28 cellular contexts compared by ENCODE assay signal in the genomic region with DNA sequence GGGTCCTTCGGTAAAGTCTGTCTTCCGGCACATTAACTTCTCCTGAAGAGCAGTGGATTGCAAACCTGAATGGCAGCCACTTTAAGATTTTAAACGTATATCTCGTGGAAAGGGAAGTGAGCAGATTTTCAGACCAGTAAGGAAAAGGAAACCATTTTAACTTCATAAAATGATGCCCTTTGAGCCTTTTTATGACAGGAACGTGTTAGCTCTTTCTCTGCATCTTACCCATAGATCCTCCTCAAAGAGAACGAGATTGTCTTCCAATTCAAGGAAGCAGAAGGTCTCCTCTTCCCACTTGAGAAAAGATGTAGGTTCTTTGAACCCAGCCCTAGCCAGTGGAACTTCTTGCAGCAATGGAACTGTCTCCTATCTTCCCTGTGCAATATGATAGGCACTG.
"Had no signal": no experiment of that assay in that cellular context is flagged by ENCODE, and none has a peak within 500 bp of the region (broad histone marks: within the 10 kb centered on the region; RNA-seq: fewer than 3 reads in every experiment).

No MANE protein-coding gene starts in this region.

- H3K36me3 ChIP-seq: suprapubic skin, tibial nerve had no signal

- H2AFZ ChIP-seq: parathyroid adenoma had no signal

- H3K9me3 Mint-ChIP-seq: activated CD4-positive, alpha-beta memory T cell treated with anti-CD3 and anti-CD28 coated beads, Interleukin-2, amount 10 ng/mL, durations not matched to agents 7 days and 5 days; activated CD4-positive, alpha-beta T cell treated with anti-CD3 and anti-CD28 coated beads, Interleukin-2, amount 10 ng/mL, durations not matched to agents 7 days and 5 days; activated naive CD4-positive, alpha-beta T cell treated with anti-CD3 and anti-CD28 coated beads, Interleukin-2, amount 10 ng/mL, durations not matched to agents 7 days and 5 days; activated naive CD8-positive, alpha-beta T cell treated with anti-CD3 and anti-CD28 coated beads, Interleukin-2, amount 50 U/mL, for 24 hours; activated T-cell treated with anti-CD3 and anti-CD28 coated beads, Interleukin-2, amount 50 U/mL, for 24 hours; naive thymus-derived CD4-positive, alpha-beta T cell; T-helper 1 cell treated with Interleukin-12 subunit alpha and Interleukin-12 subunit beta and Interleukin-4 antibody, amounts not matched to agents 30 μg/mL and 1 μg/mL, for 36 hours; WTC11 had no signal

- H3K27me3 ChIP-seq: spleen, suprapubic skin, tibial nerve had no signal

- H3K4me1 Mint-ChIP-seq: activated naive CD8-positive, alpha-beta T cell treated with anti-CD3 and anti-CD28 coated beads, Interleukin-2, amount 50 U/mL, for 24 hours had no signal

- H3K9me3 ChIP-seq: psoas muscle, spleen, suprapubic skin, tibial nerve had no signal

- ATAC-seq: activated naive CD8-positive, alpha-beta T cell treated with anti-CD3 and anti-CD28 coated beads, Interleukin-2, amount 50 U/mL, for 24 hours; left ventricle myocardium superior; naive thymus-derived CD4-positive, alpha-beta T cell; psoas muscle; WTC11 had no signal

- H3K27ac Mint-ChIP-seq: activated CD4-positive, alpha-beta memory T cell treated with anti-CD3 and anti-CD28 coated beads, Interleukin-2, amount 10 ng/mL, durations not matched to agents 7 days and 5 days; activated naive CD4-positive, alpha-beta T cell treated with anti-CD3 and anti-CD28 coated beads, Interleukin-2, amount 10 ng/mL, durations not matched to agents 7 days and 5 days; activated naive CD8-positive, alpha-beta T cell treated with anti-CD3 and anti-CD28 coated beads, Interleukin-2, amount 50 U/mL, for 24 hours; activated T-cell treated with anti-CD3 and anti-CD28 coated beads, Interleukin-2, amount 50 U/mL, for 24 hours; T-helper 1 cell treated with Interleukin-12 subunit alpha and Interleukin-12 subunit beta and Interleukin-4 antibody, amounts not matched to agents 30 μg/mL and 1 μg/mL, for 36 hours; WTC11 had no signal

- H3K27ac ChIP-seq: parathyroid adenoma, psoas muscle, spleen, suprapubic skin, tibial nerve had no signal

- H3K27me3 Mint-ChIP-seq: activated CD4-positive, alpha-beta memory T cell treated with anti-CD3 and anti-CD28 coated beads, Interleukin-2, amount 10 ng/mL, durations not matched to agents 7 days and 5 days; activated CD4-positive, alpha-beta T cell treated with anti-CD3 and anti-CD28 coated beads, Interleukin-2, amount 10 ng/mL, durations not matched to agents 7 days and 5 days; activated naive CD4-positive, alpha-beta T cell treated with anti-CD3 and anti-CD28 coated beads, Interleukin-2, amount 10 ng/mL, durations not matched to agents 7 days and 5 days; activated naive CD8-positive, alpha-beta T cell treated with anti-CD3 and anti-CD28 coated beads, Interleukin-2, amount 50 U/mL, for 24 hours; activated T-cell treated with anti-CD3 and anti-CD28 coated beads, Interleukin-2, amount 50 U/mL, for 24 hours; naive thymus-derived CD4-positive, alpha-beta T cell had no signal

- H3K4me1 ChIP-seq: tibial nerve had no signal

- H3K4me3 ChIP-seq: psoas muscle, spleen, suprapubic skin, tibial nerve had no signal

- FAIRE-seq: frontal cortex had no signal

- H3K4me3 Mint-ChIP-seq: activated CD4-positive, alpha-beta memory T cell treated with anti-CD3 and anti-CD28 coated beads, Interleukin-2, amount 10 ng/mL, durations not matched to agents 7 days and 5 days; activated CD4-positive, alpha-beta T cell treated with anti-CD3 and anti-CD28 coated beads, Interleukin-2, amount 10 ng/mL, durations not matched to agents 7 days and 5 days; activated naive CD4-positive, alpha-beta T cell treated with anti-CD3 and anti-CD28 coated beads, Interleukin-2, amount 10 ng/mL, durations not matched to agents 7 days and 5 days; activated naive CD8-positive, alpha-beta T cell treated with anti-CD3 and anti-CD28 coated beads, Interleukin-2, amount 50 U/mL, for 24 hours; activated T-cell treated with anti-CD3 and anti-CD28 coated beads, Interleukin-2, amount 50 U/mL, for 24 hours; naive thymus-derived CD4-positive, alpha-beta T cell; T-helper 1 cell treated with Interleukin-12 subunit alpha and Interleukin-12 subunit beta and Interleukin-4 antibody, amounts not matched to agents 30 μg/mL and 1 μg/mL, for 36 hours; WTC11 had no signal

- H3K79me2 ChIP-seq: parathyroid adenoma had no signal

- DNase-seq: activated CD4-positive, alpha-beta memory T cell treated with anti-CD3 and anti-CD28 coated beads, Interleukin-2, amount 10 ng/mL, durations not matched to agents 7 days and 5 days; activated CD4-positive, alpha-beta T cell treated with anti-CD3 and anti-CD28 coated beads for 1 hour; activated CD4-positive, alpha-beta T cell treated with anti-CD3 and anti-CD28 coated beads, Interleukin-2, amount 10 ng/mL, durations not matched to agents 7 days and 5 days; activated CD8-positive, alpha-beta memory T cell treated with anti-CD3 and anti-CD28 coated beads, Interleukin-2, amount 50 U/mL, for 48 hours; activated gamma-delta T cell; activated naive CD4-positive, alpha-beta T cell treated with anti-CD3 and anti-CD28 coated beads, Interleukin-2, amount 10 ng/mL, durations not matched to agents 7 days and 5 days; activated naive CD8-positive, alpha-beta T cell treated with anti-CD3 and anti-CD28 coated beads, Interleukin-2, amount 50 U/mL, for 24 hours; activated T-cell treated with anti-CD3 and anti-CD28 coated beads, Interleukin-2, amount 50 U/mL, for 24 hours; amygdala; central memory CD4-positive, alpha-beta T cell; dermis blood vessel endothelial cell; effector CD8-positive, alpha-beta T cell; glutamatergic neuron; islet precursor cell; left ventricle myocardium superior; mammary epithelial cell; naive thymus-derived CD4-positive, alpha-beta T cell; occipital lobe; psoas muscle; spleen; stimulated activated naive CD4-positive, alpha-beta T cell; T-helper 9 cell had no signal
